19 cellular contexts compared by ENCODE assay signal in genomic region chr22:49210606-49211005, GRCh38.
"Had no signal": no experiment of that assay in that cellular context is flagged by ENCODE, and none has a peak within 500 bp of the region (broad histone marks: within the 10 kb centered on the region; RNA-seq: fewer than 3 reads in every experiment).

No MANE protein-coding gene starts in this region.

- ATAC-seq: esophagus mucosa; gastrocnemius medialis; naive thymus-derived CD8-positive, alpha-beta T cell had no signal

- H3K9me3 ChIP-seq: ascending aorta, gastrocnemius medialis, upper lobe of left lung had no signal

- H3K4me3 ChIP-seq: ascending aorta, gastrocnemius medialis, upper lobe of left lung had no signal

- H3K4me1 Mint-ChIP-seq: activated naive CD4-positive, alpha-beta T cell treated with anti-CD3 and anti-CD28 coated beads, Interleukin-2, amount 50 U/mL, for 24 hours; naive thymus-derived CD8-positive, alpha-beta T cell had no signal

- H3K9me3 Mint-ChIP-seq: activated naive CD4-positive, alpha-beta T cell treated with anti-CD3 and anti-CD28 coated beads, Interleukin-2, amount 50 U/mL, for 24 hours; stimulated activated naive CD8-positive, alpha-beta T cell treated with anti-CD3 and anti-CD28 coated beads, Interleukin-15, Interleukin-2, amounts not matched to agents 100 ng/mL and 50 ng/mL, for 24 hours had no signal

- H3K4me3 Mint-ChIP-seq: activated naive CD4-positive, alpha-beta T cell treated with anti-CD3 and anti-CD28 coated beads, Interleukin-2, amount 50 U/mL, for 24 hours; naive thymus-derived CD8-positive, alpha-beta T cell; stimulated activated naive CD8-positive, alpha-beta T cell treated with anti-CD3 and anti-CD28 coated beads, Interleukin-15, Interleukin-2, amounts not matched to agents 100 ng/mL and 50 ng/mL, for 24 hours had no signal

- H3K27me3 ChIP-seq: ascending aorta, gastrocnemius medialis, upper lobe of left lung had no signal

- H3K36me3 Mint-ChIP-seq: activated naive CD4-positive, alpha-beta T cell treated with anti-CD3 and anti-CD28 coated beads, Interleukin-2, amount 50 U/mL, for 24 hours; naive thymus-derived CD8-positive, alpha-beta T cell had no signal

- DNase-seq: activated CD4-positive, alpha-beta T cell treated with anti-CD3 and anti-CD28 coated beads for 1 hour; activated CD4-positive, alpha-beta T cell treated with anti-CD3 and anti-CD28 coated beads, Interleukin-2, amount 50 U/mL, for 4 hours; activated T-cell treated with anti-CD3 and anti-CD28 coated beads, Interleukin-2, amount 50 U/mL, for 1 hour; cerebellar nuclear complex; effector CD4-positive, alpha-beta T cell; gastrocnemius medialis; mesendoderm; stimulated activated CD4-positive, alpha-beta T cell treated with anti-CD3 and anti-CD28 coated beads, Interleukin-15, amount 100 ng/mL, for 24 hours; stimulated activated CD4-positive, alpha-beta T cell treated with anti-CD3 and anti-CD28 coated beads, Interleukin-2, amount 100 ng/mL, for 48 hours; SW 1271; T-helper 2 cell had no signal

- H2AFZ ChIP-seq: parathyroid adenoma had no signal

- H3K79me2 ChIP-seq: parathyroid adenoma had no signal

- H3K9ac ChIP-seq: parathyroid adenoma had no signal

- H3K27ac Mint-ChIP-seq: activated naive CD4-positive, alpha-beta T cell treated with anti-CD3 and anti-CD28 coated beads, Interleukin-2, amount 50 U/mL, for 24 hours; naive thymus-derived CD8-positive, alpha-beta T cell; stimulated activated naive CD8-positive, alpha-beta T cell treated with anti-CD3 and anti-CD28 coated beads, Interleukin-15, Interleukin-2, amounts not matched to agents 100 ng/mL and 50 ng/mL, for 24 hours had no signal

- H3K36me3 ChIP-seq: ascending aorta, gastrocnemius medialis, upper lobe of left lung, WERI-Rb-1 had no signal

- H3K4me1 ChIP-seq: ascending aorta, gastrocnemius medialis, parathyroid adenoma, upper lobe of left lung had no signal

- H3K27ac ChIP-seq: ascending aorta, gastrocnemius medialis, parathyroid adenoma, upper lobe of left lung, WERI-Rb-1 had no signal
